Comparison of ENCODE assay signal across 33 cellular contexts in genomic region chr7:158832994-158833393, GRCh38.
"Had no signal": no experiment of that assay in that cellular context is flagged by ENCODE, and none has a peak within 500 bp of the region (broad histone marks: within the 10 kb centered on the region; RNA-seq: fewer than 3 reads in every experiment).

No MANE protein-coding gene starts in this region.

- H3K27me3 Mint-ChIP-seq: activated B cell treated with CpG ODN at 0.5 μM for 24 hours; activated CD4-positive, alpha-beta memory T cell treated with anti-CD3 and anti-CD28 coated beads for 36 hours; activated CD8-positive, alpha-beta T cell treated with anti-CD3 and anti-CD28 coated beads for 36 hours; activated naive CD8-positive, alpha-beta T cell treated with anti-CD3 and anti-CD28 coated beads for 36 hours; activated T-helper 17 cell treated with anti-CD3 and anti-CD28 coated beads, Interleukin-2, amount 50 U/mL, for 72 hours; central memory CD8-positive, alpha-beta T cell had no signal

- H3K27ac ChIP-seq: adrenal gland, cardiac muscle cell, VCaP had no signal

- H3K4me3 Mint-ChIP-seq: activated B cell treated with CpG ODN at 0.5 μM for 24 hours; activated CD4-positive, alpha-beta memory T cell treated with anti-CD3 and anti-CD28 coated beads for 36 hours; activated CD4-positive, alpha-beta T cell treated with anti-CD3 and anti-CD28 coated beads, Interleukin-2, amount 10 ng/mL, durations not matched to agents 24 days and 14 days; activated CD8-positive, alpha-beta T cell treated with anti-CD3 and anti-CD28 coated beads for 36 hours; activated naive CD4-positive, alpha-beta T cell treated with anti-CD3 and anti-CD28 coated beads for 36 hours; activated naive CD8-positive, alpha-beta T cell treated with anti-CD3 and anti-CD28 coated beads for 36 hours; activated T-cell treated with anti-CD3 and anti-CD28 coated beads, Interleukin-2, amount 50 U/mL, for 4 hours; activated T-cell treated with anti-CD3 and anti-CD28 coated beads, Interleukin-2, amount 50 U/mL, for 72 hours; activated T-helper 1 cell treated with anti-CD3 and anti-CD28 coated beads, Interleukin-12 subunit alpha, Interleukin-12 subunit beta, Interleukin-2, Interleukin-4 antibody, amounts not matched to agents 30 ng/mL and 10 ng/mL and 1 ng/mL, durations not matched to agents 14 hours and 24 hours and 36 hours; activated T-helper 17 cell treated with anti-CD3 and anti-CD28 coated beads, Interleukin-2, amount 50 U/mL, for 72 hours; central memory CD8-positive, alpha-beta T cell; T-helper 1 cell treated with Interleukin-12 subunit alpha and Interleukin-12 subunit beta and Interleukin-4 antibody, amounts not matched to agents 30 μg/mL and 1 μg/mL, for 36 hours had no signal

- H3K4me3 ChIP-seq: adrenal gland, cardiac muscle cell had no signal

- H3K36me3 ChIP-seq: adrenal gland, cardiac muscle cell had no signal

- H3K9me3 ChIP-seq: adrenal gland had no signal

- ATAC-seq: activated CD8-positive, alpha-beta T cell treated with anti-CD3 and anti-CD28 coated beads for 36 hours; activated naive CD4-positive, alpha-beta T cell treated with anti-CD3 and anti-CD28 coated beads, Interleukin-2, amount 50 U/mL, for 72 hours; activated T-cell treated with anti-CD3 and anti-CD28 coated beads, Interleukin-2, amount 50 U/mL, for 4 hours; activated T-cell treated with anti-CD3 and anti-CD28 coated beads, Interleukin-2, amount 50 U/mL, for 72 hours; activated T-helper 17 cell treated with anti-CD3 and anti-CD28 coated beads, Interleukin-2, amount 50 U/mL, for 72 hours had no signal

- H3K9me3 Mint-ChIP-seq: activated CD4-positive, alpha-beta memory T cell treated with anti-CD3 and anti-CD28 coated beads for 36 hours; activated CD4-positive, alpha-beta T cell treated with anti-CD3 and anti-CD28 coated beads, Interleukin-2, amount 10 ng/mL, durations not matched to agents 24 days and 14 days; activated CD8-positive, alpha-beta T cell treated with anti-CD3 and anti-CD28 coated beads for 36 hours; activated naive CD4-positive, alpha-beta T cell treated with anti-CD3 and anti-CD28 coated beads for 36 hours; activated naive CD4-positive, alpha-beta T cell treated with anti-CD3 and anti-CD28 coated beads, Interleukin-2, amount 50 U/mL, for 72 hours; activated naive CD8-positive, alpha-beta T cell treated with anti-CD3 and anti-CD28 coated beads for 36 hours; activated T-cell treated with anti-CD3 and anti-CD28 coated beads, Interleukin-2, amount 50 U/mL, for 4 hours; activated T-cell treated with anti-CD3 and anti-CD28 coated beads, Interleukin-2, amount 50 U/mL, for 72 hours; activated T-helper 1 cell treated with anti-CD3 and anti-CD28 coated beads, Interleukin-12 subunit alpha, Interleukin-12 subunit beta, Interleukin-2, Interleukin-4 antibody, amounts not matched to agents 30 ng/mL and 10 ng/mL and 1 ng/mL, durations not matched to agents 14 hours and 24 hours and 36 hours; activated T-helper 17 cell treated with anti-CD3 and anti-CD28 coated beads, Interleukin-2, amount 50 U/mL, for 72 hours; central memory CD8-positive, alpha-beta T cell; T-helper 1 cell treated with Interleukin-12 subunit alpha and Interleukin-12 subunit beta and Interleukin-4 antibody, amounts not matched to agents 30 μg/mL and 1 μg/mL, for 36 hours had no signal

- H3K27ac Mint-ChIP-seq: activated B cell treated with CpG ODN at 0.5 μM for 24 hours; activated CD4-positive, alpha-beta memory T cell treated with anti-CD3 and anti-CD28 coated beads for 36 hours; activated CD4-positive, alpha-beta T cell treated with anti-CD3 and anti-CD28 coated beads, Interleukin-2, amount 10 ng/mL, durations not matched to agents 24 days and 14 days; activated CD8-positive, alpha-beta T cell treated with anti-CD3 and anti-CD28 coated beads for 36 hours; activated naive CD4-positive, alpha-beta T cell treated with anti-CD3 and anti-CD28 coated beads for 36 hours; activated naive CD4-positive, alpha-beta T cell treated with anti-CD3 and anti-CD28 coated beads, Interleukin-2, amount 50 U/mL, for 72 hours; activated naive CD8-positive, alpha-beta T cell treated with anti-CD3 and anti-CD28 coated beads for 36 hours; activated T-cell treated with anti-CD3 and anti-CD28 coated beads, Interleukin-2, amount 50 U/mL, for 72 hours; activated T-helper 1 cell treated with anti-CD3 and anti-CD28 coated beads, Interleukin-12 subunit alpha, Interleukin-12 subunit beta, Interleukin-2, Interleukin-4 antibody, amounts not matched to agents 30 ng/mL and 10 ng/mL and 1 ng/mL, durations not matched to agents 14 hours and 24 hours and 36 hours; activated T-helper 17 cell treated with anti-CD3 and anti-CD28 coated beads, Interleukin-2, amount 50 U/mL, for 72 hours; brain; T-helper 1 cell treated with Interleukin-12 subunit alpha and Interleukin-12 subunit beta and Interleukin-4 antibody, amounts not matched to agents 30 μg/mL and 1 μg/mL, for 36 hours had no signal

- H3K27me3 ChIP-seq: adrenal gland, cardiac muscle cell had no signal

- H3K36me3 Mint-ChIP-seq: brain had no signal

- DNase-seq: activated B cell treated with CpG ODN at 0.5 μM for 24 hours; activated CD4-positive, alpha-beta memory T cell treated with anti-CD3 and anti-CD28 coated beads for 36 hours; activated CD4-positive, alpha-beta T cell treated with anti-CD3 and anti-CD28 coated beads for 4 hours; activated CD4-positive, alpha-beta T cell treated with anti-CD3 and anti-CD28 coated beads, Interleukin-2, amount 10 ng/mL, durations not matched to agents 24 days and 14 days; activated CD4-positive, alpha-beta T cell treated with anti-CD3 and anti-CD28 coated beads, Interleukin-2, amount 50 U/mL, for 1 hour; activated CD4-positive, alpha-beta T cell treated with anti-CD3 and anti-CD28 coated beads, Interleukin-2, amount 50 U/mL, for 4 hours; activated CD4-positive, CD25-positive, alpha-beta regulatory T cell treated with anti-CD3 and anti-CD28 coated beads, Interleukin-2, amount 50 U/mL, for 72 hours; activated CD8-positive, alpha-beta T cell treated with anti-CD3 and anti-CD28 coated beads for 36 hours; activated effector memory CD4-positive, alpha-beta T cell treated with anti-CD3 and anti-CD28 coated beads, Interleukin-2, amount 50 U/mL, for 16 hours; activated gamma-delta T cell treated with Interleukin-2 at 50 U/mL for 16 hours; activated naive CD4-positive, alpha-beta T cell; activated naive CD4-positive, alpha-beta T cell treated with anti-CD3 and anti-CD28 coated beads for 36 hours; activated naive CD4-positive, alpha-beta T cell treated with anti-CD3 and anti-CD28 coated beads, Interleukin-2, amount 50 U/mL, for 16 hours; activated naive CD8-positive, alpha-beta T cell treated with anti-CD3 and anti-CD28 coated beads for 36 hours; activated T-cell treated with anti-CD3 and anti-CD28 coated beads for 4 hours; activated T-cell treated with anti-CD3 and anti-CD28 coated beads, Interleukin-2, amount 50 U/mL, for 1 hour; activated T-cell treated with anti-CD3 and anti-CD28 coated beads, Interleukin-2, amount 50 U/mL, for 4 hours; activated T-cell treated with anti-CD3 and anti-CD28 coated beads, Interleukin-2, amount 50 U/mL, for 72 hours; amniotic stem cell; aorta; caudate nucleus; cerebellar nuclear complex; T-helper 1 cell; T-helper 9 cell had no signal
